In the genomic region with DNA sequence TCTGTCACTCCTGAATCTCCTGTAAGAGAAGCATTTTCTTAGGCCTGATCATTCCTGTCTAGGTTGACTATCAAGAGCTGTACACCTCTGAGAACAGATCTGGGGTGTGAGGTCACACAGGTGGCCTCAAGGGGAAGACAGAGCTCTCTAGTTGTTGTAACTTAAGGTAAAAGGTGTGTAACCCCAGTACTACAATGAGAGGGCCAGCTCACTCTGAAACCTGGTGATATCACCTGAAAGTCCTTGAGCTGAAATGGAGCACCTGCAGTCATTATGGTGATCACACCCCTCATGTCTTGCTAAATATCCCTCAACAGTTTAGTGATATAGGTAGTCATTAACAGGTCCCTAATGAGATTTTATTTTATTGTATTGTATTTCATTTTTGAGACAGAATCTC, we compare ENCODE assay signal across 30 cellular contexts. TPM values are rescaled to one million over a fixed set of nuclear protein-coding genes. Genes with fewer than 3 reads are reported as not detected.
DNase-seq lines count a peak whose midpoint lies in the region; ATAC-seq lines count a peak whose summit lies in the region.
"Had no signal": no experiment of that assay in that cellular context is flagged by ENCODE, and none has a peak within 500 bp of the region (broad histone marks: within the 10 kb centered on the region; RNA-seq: fewer than 3 reads in every experiment).

No MANE protein-coding gene starts in this region.

- peaks cover 33% of the 10 kb centered on the region for H3K4me1 Mint-ChIP-seq in activated T-helper 17 cell treated with anti-CD3 and anti-CD28 coated beads, Interleukin-2, amount 50 U/mL, for 72 hours
- peaks cover 63% of the 10 kb centered on the region for H3K4me1 Mint-ChIP-seq in stimulated activated naive CD8-positive, alpha-beta T cell treated with anti-CD3 and anti-CD28 coated beads, Interleukin-15, amount 100 ng/mL, for 72 hours

- H3K4me3 Mint-ChIP-seq in activated T-helper 17 cell treated with anti-CD3 and anti-CD28 coated beads, Interleukin-2, amount 50 U/mL, for 72 hours, result peak overlapping the region; percentile 78
- no peak overlapping the region for H3K4me3 Mint-ChIP-seq in stimulated activated naive CD8-positive, alpha-beta T cell treated with anti-CD3 and anti-CD28 coated beads, Interleukin-15, amount 100 ng/mL, for 72 hours
- H3K4me3 Mint-ChIP-seq: activated T-helper 1 cell treated with anti-CD3 and anti-CD28 coated beads, Interleukin-12 subunit alpha, Interleukin-12 subunit beta, Interleukin-2, Interleukin-4 antibody, amounts not matched to agents 30 ng/mL and 10 ng/mL and 1 ng/mL, durations not matched to agents 14 hours and 24 hours and 36 hours; neural crest cell; T-helper 1 cell treated with Interleukin-12 subunit alpha and Interleukin-12 subunit beta and Interleukin-4 antibody, amounts not matched to agents 30 μg/mL and 1 μg/mL, for 36 hours had no signal

- peak; percentile 11 to 55 for ATAC-seq in activated naive CD4-positive, alpha-beta T cell treated with anti-CD3 and anti-CD28 coated beads, Interleukin-2, amount 50 U/mL, for 72 hours
- peak; percentile 40 for ATAC-seq in GM21526 (IDR thresholded peaks at IDR 0.05; ENCODE audit: low FRiP score, unreplicated experiment)
- ATAC-seq in activated T-helper 17 cell treated with anti-CD3 and anti-CD28 coated beads, Interleukin-2, amount 50 U/mL, for 72 hours (replicated peaks), result peak; percentile 21
- peak; percentile 81 for ATAC-seq in stimulated activated naive CD8-positive, alpha-beta T cell treated with anti-CD3 and anti-CD28 coated beads, Interleukin-15, amount 100 ng/mL, for 72 hours
- ATAC-seq: body of pancreas, K562, lower lobe of right lung, mucosa of descending colon, right cardiac atrium had no signal

- DNase-seq in activated naive CD4-positive, alpha-beta T cell treated with anti-CD3 and anti-CD28 coated beads, Interleukin-2, amount 50 U/mL, for 72 hours (ENCODE audit: low spot score in 2 of 2), result no peak
- DNase-seq in activated naive CD4-positive, alpha-beta T cell (lab: John Stamatoyannopoulos, UW), result no peak
- peak in 1 of 2 donors; percentile 44 for DNase-seq in stimulated activated naive CD8-positive, alpha-beta T cell treated with anti-CD3 and anti-CD28 coated beads, Interleukin-15, amount 100 ng/mL, for 72 hours
- DNase-seq in T-helper 9 cell, result no peak
- DNase-seq in kidney tubule cell (ENCODE audit: low spot score), result no peak
- DNase-seq: body of pancreas; cerebellar nuclear complex; DMS153; dorsolateral prefrontal cortex; GOT3; kidney; lower lobe of right lung; mucosa of descending colon; NCI-H1105 treated with DMSO at 0.1 percent for 48 hours; NCI-H510A; PC-9; right cardiac atrium; spleen; stimulated activated CD4-positive, alpha-beta T cell treated with anti-CD3 and anti-CD28 coated beads, Interleukin-4, amount 100 ng/mL, for 24 hours; stomach; tibial artery had no signal

- peak overlapping the region; percentile 84 to 94 for H3K27ac Mint-ChIP-seq in activated naive CD4-positive, alpha-beta T cell treated with anti-CD3 and anti-CD28 coated beads, Interleukin-2, amount 50 U/mL, for 72 hours
- peak overlapping the region; percentile 95 for H3K27ac Mint-ChIP-seq in activated T-helper 17 cell treated with anti-CD3 and anti-CD28 coated beads, Interleukin-2, amount 50 U/mL, for 72 hours
- no peak overlapping the region for H3K27ac Mint-ChIP-seq in stimulated activated naive CD8-positive, alpha-beta T cell treated with anti-CD3 and anti-CD28 coated beads, Interleukin-15, amount 100 ng/mL, for 72 hours

- H3K36me3 Mint-ChIP-seq in activated naive CD4-positive, alpha-beta T cell treated with anti-CD3 and anti-CD28 coated beads, Interleukin-2, amount 50 U/mL, for 72 hours, result peaks cover 7 to 29% of the 10 kb centered on the region in 2 donors
- H3K36me3 Mint-ChIP-seq in activated T-helper 17 cell treated with anti-CD3 and anti-CD28 coated beads, Interleukin-2, amount 50 U/mL, for 72 hours (ENCODE audit: low read depth), result no peaks in the 10 kb centered on the region

- H3K27me3 Mint-ChIP-seq in activated T-helper 17 cell treated with anti-CD3 and anti-CD28 coated beads, Interleukin-2, amount 50 U/mL, for 72 hours, result no peaks in the 10 kb centered on the region
- no peaks in the 10 kb centered on the region for H3K27me3 Mint-ChIP-seq in stimulated activated naive CD8-positive, alpha-beta T cell treated with anti-CD3 and anti-CD28 coated beads, Interleukin-15, amount 100 ng/mL, for 72 hours

- peaks cover 14 to 15% of the 10 kb centered on the region in 2 donors for H3K9me3 Mint-ChIP-seq in activated naive CD4-positive, alpha-beta T cell treated with anti-CD3 and anti-CD28 coated beads, Interleukin-2, amount 50 U/mL, for 72 hours
- peaks cover 5% of the 10 kb centered on the region for H3K9me3 Mint-ChIP-seq in activated T-helper 17 cell treated with anti-CD3 and anti-CD28 coated beads, Interleukin-2, amount 50 U/mL, for 72 hours
- H3K9me3 Mint-ChIP-seq in stimulated activated naive CD8-positive, alpha-beta T cell treated with anti-CD3 and anti-CD28 coated beads, Interleukin-15, amount 100 ng/mL, for 72 hours, result peaks cover 6 to 8% of the 10 kb centered on the region in 2 donors
- H3K9me3 Mint-ChIP-seq: activated T-helper 1 cell treated with anti-CD3 and anti-CD28 coated beads, Interleukin-12 subunit alpha, Interleukin-12 subunit beta, Interleukin-2, Interleukin-4 antibody, amounts not matched to agents 30 ng/mL and 10 ng/mL and 1 ng/mL, durations not matched to agents 14 hours and 24 hours and 36 hours had no signal

RNA-seq across cellular contexts. Expression of gene FAM9C, which starts 8.8 kb away (rescaled TPM):
- under 1 TPM in 1 of 2 donors, not detected in 1; 0.41 TPM for total RNA-seq in activated naive CD4-positive, alpha-beta T cell treated with anti-CD3 and anti-CD28 coated beads, Interleukin-2, amount 50 U/mL, for 72 hours
- under 1 TPM in 1 of 2 donors, not detected in 1; 0.21 TPM for total RNA-seq in activated T-helper 17 cell treated with anti-CD3 and anti-CD28 coated beads, Interleukin-2, amount 50 U/mL, for 72 hours
- total RNA-seq: body of pancreas, HT1080, K562, kidney, lower lobe of right lung, MCF 10A, PC-9, right cardiac atrium, SJSA1 had no signal

Comparison
In these comparisons a context has a peak if more than half of its experiments do, and no peak if none do; other contexts are left out.
1. ATAC-seq: peak in every context shown above with its lines; median percentile 81 in stimulated activated naive CD8-positive, alpha-beta T cell treated with anti-CD3 and anti-CD28 coated beads, Interleukin-15, amount 100 ng/mL, for 72 hours; 40 in GM21526; 33 in activated naive CD4-positive, alpha-beta T cell treated with anti-CD3 and anti-CD28 coated beads, Interleukin-2, amount 50 U/mL, for 72 hours; 21 in activated T-helper 17 cell treated with anti-CD3 and anti-CD28 coated beads, Interleukin-2, amount 50 U/mL, for 72 hours.
2. H3K27ac Mint-ChIP-seq: peak in activated naive CD4-positive, alpha-beta T cell treated with anti-CD3 and anti-CD28 coated beads, Interleukin-2, amount 50 U/mL, for 72 hours (2 of 2) and activated T-helper 17 cell treated with anti-CD3 and anti-CD28 coated beads, Interleukin-2, amount 50 U/mL, for 72 hours (single experiment); none in stimulated activated naive CD8-positive, alpha-beta T cell treated with anti-CD3 and anti-CD28 coated beads, Interleukin-15, amount 100 ng/mL, for 72 hours (0 of 2).